ENCODE assay signal across 9 cellular contexts in genomic region chr17:74532115-74532514, GRCh38. TPM values are rescaled to one million over a fixed set of nuclear protein-coding genes. Genes with fewer than 3 reads are reported as not detected.
DNase-seq lines count a peak whose midpoint lies in the region; TF ChIP-seq lines count a peak whose summit lies in the region.
"Had no signal": no experiment of that assay in that cellular context is flagged by ENCODE, and none has a peak within 500 bp of the region (broad histone marks: within the 10 kb centered on the region; RNA-seq: fewer than 3 reads in every experiment).

No MANE protein-coding gene starts in this region.

- no peak overlapping the region for H3K4me3 ChIP-seq in osteoblast (ENCODE audit: insufficient read depth, low read length)

- no peak overlapping the region for H3K27ac Mint-ChIP-seq in mesothelial cell of epicardium

- no peaks in the 10 kb centered on the region for H4K20me1 ChIP-seq in osteoblast (ENCODE audit: insufficient read depth, low read length)

- H2AFZ ChIP-seq in osteoblast (ENCODE audit: low read length), result no peak overlapping the region

- no peak overlapping the region for H3K27ac ChIP-seq in osteoblast (ENCODE audit: low read depth, low read length)
- H3K27ac ChIP-seq: epithelial cell of prostate had no signal

- H3K9me3 Mint-ChIP-seq in mesothelial cell of epicardium, result peaks cover 3% of the 10 kb centered on the region

- H3K27me3 Mint-ChIP-seq in mesothelial cell of epicardium (ENCODE audit: low read depth), result peaks cover 55% of the 10 kb centered on the region

- no peaks in the 10 kb centered on the region for H3K27me3 ChIP-seq in osteoblast (ENCODE audit: insufficient read depth, low read length)

- H3K36me3 ChIP-seq in osteoblast (ENCODE audit: insufficient read depth, low read length), result no peaks in the 10 kb centered on the region

- H3K79me2 ChIP-seq in osteoblast (ENCODE audit: insufficient read depth, low read length), result no peaks in the 10 kb centered on the region

- peak in 9 of 14 donors; percentile 12 to 77 (median 40) for DNase-seq in C1 segment of cervical spinal cord (lab: John Stamatoyannopoulos, UW)
- DNase-seq in Kasumi-1 (lab: John Stamatoyannopoulos, UW), result peak; percentile 100
- peak; percentile 9 for DNase-seq in activated CD8-positive, alpha-beta memory T cell treated with anti-CD3 and anti-CD28 coated beads, Interleukin-2, amount 50 U/mL, for 4 hours
- DNase-seq in mesothelial cell of epicardium (ENCODE audit: low spot score in 2 of 2, unreplicated experiment in 2 of 2), result peak; percentile 5 to 7
- DNase-seq in osteoblast (ENCODE audit: insufficient read length, low spot score, missing footprints), result no peak
- DNase-seq in EL, result no peak
- DNase-seq in NCI-H1436 (lab: John Stamatoyannopoulos, UW), result no peak
- DNase-seq in NCI-H2196 treated with DMSO at 0.1 percent for 48 hours (lab: John Stamatoyannopoulos, UW; ENCODE audit: unreplicated experiment), result no peak

- no peaks in the 10 kb centered on the region for H3K4me1 Mint-ChIP-seq in mesothelial cell of epicardium

- H3K36me3 Mint-ChIP-seq in mesothelial cell of epicardium, result no peaks in the 10 kb centered on the region

- no peak overlapping the region for H3K4me3 Mint-ChIP-seq in mesothelial cell of epicardium

- no peaks in the 10 kb centered on the region for H3K4me1 ChIP-seq in osteoblast (ENCODE audit: insufficient read depth, low read length)

- H3K9me3 ChIP-seq in osteoblast (ENCODE audit: low read depth, low read length), result no peaks in the 10 kb centered on the region

- TF ChIP-seq CTCF in mesothelial cell of epicardium (IDR thresholded peaks at IDR 0.05; ENCODE audit: unreplicated experiment), result no peak
- no peak for TF ChIP-seq CTCF in osteoblast (IDR thresholded peaks at IDR 0.05; ENCODE audit: extremely low read depth, low read depth, low read length)

- no peak overlapping the region for H3K4me2 ChIP-seq in osteoblast (ENCODE audit: insufficient read depth, low read length)

RNA-seq across cellular contexts. Expression of gene CD300LB, which starts 0.8 kb away (rescaled TPM):
- not detected in 3 replicates for total RNA-seq in mesothelial cell of epicardium
- total RNA-seq in osteoblast, result not detected in 2 replicates

RNA-seq across cellular contexts. Expression of gene CD300C, which starts 13.8 kb away (rescaled TPM):
- not detected in 3 replicates for total RNA-seq in mesothelial cell of epicardium
- total RNA-seq in osteoblast, result under 0.01 TPM in 1 of 2 replicates, not detected in the other

RNA-seq across cellular contexts. Expression of gene CD300H, which starts 35.2 kb away (rescaled TPM):
- not detected in 3 replicates for total RNA-seq in mesothelial cell of epicardium
- total RNA-seq in osteoblast, result not detected in 2 replicates

RNA-seq across cellular contexts. Expression of gene CD300LD, which starts 60.0 kb away (rescaled TPM):
- total RNA-seq in mesothelial cell of epicardium (not detected in 3 replicates), osteoblast (not detected in 2 replicates)

Comparison
In these comparisons a context has a peak if more than half of its experiments do, and no peak if none do; other contexts are left out.
1. DNase-seq: peak in C1 segment of cervical spinal cord (9 of 14), Kasumi-1 (2 of 2), activated CD8-positive, alpha-beta memory T cell treated with anti-CD3 and anti-CD28 coated beads, Interleukin-2, amount 50 U/mL, for 4 hours (single experiment) and mesothelial cell of epicardium (2 of 2); none in osteoblast (single experiment), EL (single experiment), NCI-H1436 (single experiment) and NCI-H2196 treated with DMSO at 0.1 percent for 48 hours (single experiment).